In genomic region chr7:108340856-108341411, GRCh38 we compare ENCODE assay signal across 1 cellular context.
TF ChIP-seq lines count a peak whose summit lies in the region.

No MANE protein-coding gene starts in this region.

TF ChIP-seq in HepG2, 621 proteins besides CTCF, POLR2A, EP300 and RAD21 (continued from another document and continues in another):
- TF ChIP-seq PRMT3 (CRISPR knock-in tag; IDR thresholded peaks at IDR 0.05; ENCODE audit: borderline replicate concordance, low read depth) (no peak), JUND (CRISPR knock-in tag; IDR thresholded peaks at IDR 0.05) (peak; percentile 65; the same call in 1 of the 2 replicates), KLF16 (CRISPR knock-in tag; IDR thresholded peaks at IDR 0.05) (0 out of 4 replicates have a peak, but pooled peaks of 1 of the 2 experiments have one; percentile 32), ZNF770 (CRISPR knock-in tag; IDR thresholded peaks at IDR 0.05) (0 out of 2 replicates have a peak, but pooled peaks have one; percentile 26), UBTF (CRISPR knock-in tag; IDR thresholded peaks at IDR 0.05) (peak; percentile 59), PAXIP1 (CRISPR knock-in tag; conservative IDR thresholded peaks at IDR 0.05) (peak; percentile 92), PATZ1 (CRISPR knock-in tag; IDR thresholded peaks at IDR 0.05) (peak; percentile 65; the same call in 1 of the 2 replicates), RXRB (CRISPR knock-in tag; IDR thresholded peaks at IDR 0.05; ENCODE audit: borderline replicate concordance) (peak; percentile 63), SMC3 (IDR thresholded peaks at IDR 0.05; ENCODE audit: low read length) (0 out of 2 replicates have a peak, but pooled peaks have one; percentile 9), ASH2L (IDR thresholded peaks at IDR 0.05; ENCODE audit: insufficient read length, low read depth, low read length) (no peak), ZNF816 (CRISPR knock-in tag; IDR thresholded peaks at IDR 0.05; ENCODE audit: borderline replicate concordance) (no peak), TARDBP (CRISPR knock-in tag; IDR thresholded peaks at IDR 0.05) (0 out of 2 replicates have a peak, but pooled peaks have one; percentile 23), JUN (CRISPR knock-in tag; IDR thresholded peaks at IDR 0.05) (peak; percentile 77; the same call in 1 of the 2 replicates), FIP1L1 (IDR thresholded peaks at IDR 0.05; ENCODE audit: borderline replicate concordance, insufficient read depth, low read depth, low read length) (no peak), POGZ (CRISPR knock-in tag; IDR thresholded peaks at IDR 0.05) (peak; percentile 62), SOX6 (IDR thresholded peaks at IDR 0.05) (no peak), SOX6 (CRISPR knock-in tag; IDR thresholded peaks at IDR 0.05) (peak; percentile 78), ZNF746 (CRISPR knock-in tag; IDR thresholded peaks at IDR 0.05) (0 out of 2 replicates have a peak, but pooled peaks have one; percentile 36), SMAD1 (CRISPR knock-in tag; IDR thresholded peaks at IDR 0.05; ENCODE audit: borderline replicate concordance, low read depth) (no peak), NFIC (IDR thresholded peaks at IDR 0.05; ENCODE audit: low read length) (peak; percentile 55; the same call in 1 of the 2 replicates), BHLHE40 (IDR thresholded peaks at IDR 0.05; ENCODE audit: low read length) (no peak), ZNF878 (CRISPR knock-in tag; IDR thresholded peaks at IDR 0.05) (0 out of 2 replicates have a peak, but pooled peaks have one; percentile 26), ZMYM3 (CRISPR knock-in tag; IDR thresholded peaks at IDR 0.05) (peak; percentile 65; the same call in 1 of the 2 replicates), FOXP4 (CRISPR knock-in tag; IDR thresholded peaks at IDR 0.05) (peak; percentile 67), SALL1 (CRISPR knock-in tag; IDR thresholded peaks at IDR 0.05) (peak; percentile 92), FOXP1 (IDR thresholded peaks at IDR 0.05) (no peak), FOXP1 (CRISPR knock-in tag; IDR thresholded peaks at IDR 0.05) (peak; percentile 27; the same call in 1 of the 2 replicates), FOXO1 (CRISPR knock-in tag; IDR thresholded peaks at IDR 0.05) (peak; percentile 34; the same call in 1 of the 2 replicates), ATF7-NPFF (CRISPR knock-in tag; IDR thresholded peaks at IDR 0.05; ENCODE audit: low read depth) (no peak)
- TF ChIP-seq, protein P1, sequence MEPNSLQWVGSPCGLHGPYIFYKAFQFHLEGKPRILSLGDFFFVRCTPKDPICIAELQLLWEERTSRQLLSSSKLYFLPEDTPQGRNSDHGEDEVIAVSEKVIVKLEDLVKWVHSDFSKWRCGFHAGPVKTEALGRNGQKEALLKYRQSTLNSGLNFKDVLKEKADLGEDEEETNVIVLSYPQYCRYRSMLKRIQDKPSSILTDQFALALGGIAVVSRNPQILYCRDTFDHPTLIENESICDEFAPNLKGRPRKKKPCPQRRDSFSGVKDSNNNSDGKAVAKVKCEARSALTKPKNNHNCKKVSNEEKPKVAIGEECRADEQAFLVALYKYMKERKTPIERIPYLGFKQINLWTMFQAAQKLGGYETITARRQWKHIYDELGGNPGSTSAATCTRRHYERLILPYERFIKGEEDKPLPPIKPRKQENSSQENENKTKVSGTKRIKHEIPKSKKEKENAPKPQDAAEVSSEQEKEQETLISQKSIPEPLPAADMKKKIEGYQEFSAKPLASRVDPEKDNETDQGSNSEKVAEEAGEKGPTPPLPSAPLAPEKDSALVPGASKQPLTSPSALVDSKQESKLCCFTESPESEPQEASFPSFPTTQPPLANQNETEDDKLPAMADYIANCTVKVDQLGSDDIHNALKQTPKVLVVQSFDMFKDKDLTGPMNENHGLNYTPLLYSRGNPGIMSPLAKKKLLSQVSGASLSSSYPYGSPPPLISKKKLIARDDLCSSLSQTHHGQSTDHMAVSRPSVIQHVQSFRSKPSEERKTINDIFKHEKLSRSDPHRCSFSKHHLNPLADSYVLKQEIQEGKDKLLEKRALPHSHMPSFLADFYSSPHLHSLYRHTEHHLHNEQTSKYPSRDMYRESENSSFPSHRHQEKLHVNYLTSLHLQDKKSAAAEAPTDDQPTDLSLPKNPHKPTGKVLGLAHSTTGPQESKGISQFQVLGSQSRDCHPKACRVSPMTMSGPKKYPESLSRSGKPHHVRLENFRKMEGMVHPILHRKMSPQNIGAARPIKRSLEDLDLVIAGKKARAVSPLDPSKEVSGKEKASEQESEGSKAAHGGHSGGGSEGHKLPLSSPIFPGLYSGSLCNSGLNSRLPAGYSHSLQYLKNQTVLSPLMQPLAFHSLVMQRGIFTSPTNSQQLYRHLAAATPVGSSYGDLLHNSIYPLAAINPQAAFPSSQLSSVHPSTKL (CRISPR knock-in tag; IDR thresholded peaks at IDR 0.05) = peak; percentile 87
- TF ChIP-seq, protein P2, sequence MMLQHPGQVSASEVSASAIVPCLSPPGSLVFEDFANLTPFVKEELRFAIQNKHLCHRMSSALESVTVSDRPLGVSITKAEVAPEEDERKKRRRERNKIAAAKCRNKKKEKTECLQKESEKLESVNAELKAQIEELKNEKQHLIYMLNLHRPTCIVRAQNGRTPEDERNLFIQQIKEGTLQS (CRISPR knock-in tag; IDR thresholded peaks at IDR 0.05) = 0 out of 2 replicates have a peak, but pooled peaks have one; percentile 17
- TF ChIP-seq, protein P3, sequence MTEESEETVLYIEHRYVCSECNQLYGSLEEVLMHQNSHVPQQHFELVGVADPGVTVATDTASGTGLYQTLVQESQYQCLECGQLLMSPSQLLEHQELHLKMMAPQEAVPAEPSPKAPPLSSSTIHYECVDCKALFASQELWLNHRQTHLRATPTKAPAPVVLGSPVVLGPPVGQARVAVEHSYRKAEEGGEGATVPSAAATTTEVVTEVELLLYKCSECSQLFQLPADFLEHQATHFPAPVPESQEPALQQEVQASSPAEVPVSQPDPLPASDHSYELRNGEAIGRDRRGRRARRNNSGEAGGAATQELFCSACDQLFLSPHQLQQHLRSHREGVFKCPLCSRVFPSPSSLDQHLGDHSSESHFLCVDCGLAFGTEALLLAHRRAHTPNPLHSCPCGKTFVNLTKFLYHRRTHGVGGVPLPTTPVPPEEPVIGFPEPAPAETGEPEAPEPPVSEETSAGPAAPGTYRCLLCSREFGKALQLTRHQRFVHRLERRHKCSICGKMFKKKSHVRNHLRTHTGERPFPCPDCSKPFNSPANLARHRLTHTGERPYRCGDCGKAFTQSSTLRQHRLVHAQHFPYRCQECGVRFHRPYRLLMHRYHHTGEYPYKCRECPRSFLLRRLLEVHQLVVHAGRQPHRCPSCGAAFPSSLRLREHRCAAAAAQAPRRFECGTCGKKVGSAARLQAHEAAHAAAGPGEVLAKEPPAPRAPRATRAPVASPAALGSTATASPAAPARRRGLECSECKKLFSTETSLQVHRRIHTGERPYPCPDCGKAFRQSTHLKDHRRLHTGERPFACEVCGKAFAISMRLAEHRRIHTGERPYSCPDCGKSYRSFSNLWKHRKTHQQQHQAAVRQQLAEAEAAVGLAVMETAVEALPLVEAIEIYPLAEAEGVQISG (CRISPR knock-in tag; IDR thresholded peaks at IDR 0.05) = peak; percentile 17; the same call in 1 of the 2 replicates
- TF ChIP-seq, protein P4, sequence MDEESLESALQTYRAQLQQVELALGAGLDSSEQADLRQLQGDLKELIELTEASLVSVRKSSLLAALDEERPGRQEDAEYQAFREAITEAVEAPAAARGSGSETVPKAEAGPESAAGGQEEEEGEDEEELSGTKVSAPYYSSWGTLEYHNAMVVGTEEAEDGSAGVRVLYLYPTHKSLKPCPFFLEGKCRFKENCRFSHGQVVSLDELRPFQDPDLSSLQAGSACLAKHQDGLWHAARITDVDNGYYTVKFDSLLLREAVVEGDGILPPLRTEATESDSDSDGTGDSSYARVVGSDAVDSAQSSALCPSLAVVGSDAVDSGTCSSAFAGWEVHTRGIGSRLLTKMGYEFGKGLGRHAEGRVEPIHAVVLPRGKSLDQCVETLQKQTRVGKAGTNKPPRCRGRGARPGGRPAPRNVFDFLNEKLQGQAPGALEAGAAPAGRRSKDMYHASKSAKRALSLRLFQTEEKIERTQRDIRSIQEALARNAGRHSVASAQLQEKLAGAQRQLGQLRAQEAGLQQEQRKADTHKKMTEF (CRISPR knock-in tag; IDR thresholded peaks at IDR 0.05) = 0 out of 2 replicates have a peak, but pooled peaks have one; percentile 37
